16 cellular contexts compared by ENCODE assay signal in the genomic region with DNA sequence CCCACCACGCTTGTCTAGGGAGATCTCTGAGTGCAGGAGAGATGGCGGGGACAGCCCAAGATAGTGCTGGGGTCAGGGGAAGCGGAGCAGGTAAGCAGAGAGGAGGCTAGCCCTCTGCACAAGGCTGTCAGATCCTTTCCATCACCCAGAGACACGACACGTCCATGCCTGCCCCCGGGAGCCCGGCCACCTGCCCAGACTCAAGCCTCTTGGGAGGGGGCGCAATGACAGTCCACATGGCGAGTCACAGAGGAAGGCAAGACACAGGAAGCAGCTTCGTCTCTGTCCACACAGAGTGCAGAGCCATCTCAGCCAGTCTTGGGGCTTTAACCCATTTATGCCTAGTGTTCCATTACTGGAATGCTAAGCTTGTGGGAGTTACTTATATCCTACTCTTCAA.
DNase-seq lines count a peak whose midpoint lies in the region; ATAC-seq and TF ChIP-seq lines count a peak whose summit lies in the region.
"Had no signal": no experiment of that assay in that cellular context is flagged by ENCODE, and none has a peak within 500 bp of the region (broad histone marks: within the 10 kb centered on the region; RNA-seq: fewer than 3 reads in every experiment).

No MANE protein-coding gene starts in this region.

- H3K4me1 ChIP-seq in BLaER1 treated with 17β-estradiol and CSF1 and Interleukin-3, amounts not matched to agents 10 nM and 100 nM = peaks cover 72 to 100% (median 97%) of the 10 kb centered on the region in 10 experiments
- H3K4me1 ChIP-seq: colonic mucosa, prostate gland, suprapubic skin had no signal

- H4K20me1 ChIP-seq in BLaER1 treated with 17β-estradiol and CSF1 and Interleukin-3, amounts not matched to agents 10 nM and 100 nM = peaks cover 0 to 100% (median 0%) of the 10 kb centered on the region in 11 experiments; a peak in 6 of 22 replicates

- no peak for DNase-seq in GM13977 (ENCODE audit: low spot score)
- DNase-seq in activated naive CD8-positive, alpha-beta T cell treated with anti-CD3 and anti-CD28 coated beads for 36 hours = no peak
- no peak for DNase-seq in naive B cell
- DNase-seq in dedifferentiated amniotic fluid mesenchymal stem cell (ENCODE audit: extremely low spot score) = no peak
- no peak for DNase-seq in SIG-M5 treated with dmso at 0.1 percent for 504 hours (lab: John Stamatoyannopoulos, UW; ENCODE audit: unreplicated experiment)
- DNase-seq: amniotic stem cell, C1 segment of cervical spinal cord, colonic mucosa, EL, hippocampal formation, NCI-H2029 had no signal

- peaks cover 0 to 56% (median 3%) of the 10 kb centered on the region in 11 experiments; a peak in 11 of 22 replicates for H3K36me3 ChIP-seq in BLaER1 treated with 17β-estradiol and CSF1 and Interleukin-3, amounts not matched to agents 10 nM and 100 nM
- H3K36me3 ChIP-seq: colonic mucosa, prostate gland had no signal

- H3K4me3 ChIP-seq in BLaER1 treated with 17β-estradiol and CSF1 and Interleukin-3, amounts not matched to agents 10 nM and 100 nM = no peak overlapping the region
- H3K4me3 ChIP-seq: colonic mucosa, GM12878, prostate gland, suprapubic skin had no signal

- peaks cover 54% of the 10 kb centered on the region for H3K4me1 Mint-ChIP-seq in activated naive CD8-positive, alpha-beta T cell treated with anti-CD3 and anti-CD28 coated beads for 36 hours
- H3K4me1 Mint-ChIP-seq in naive B cell = peaks cover 59 to 71% (median 70%) of the 10 kb centered on the region in 3 donors

- H3K36me3 Mint-ChIP-seq in activated naive CD8-positive, alpha-beta T cell treated with anti-CD3 and anti-CD28 coated beads for 36 hours = peaks cover 46% of the 10 kb centered on the region
- peaks cover 0 to 9% of the 10 kb centered on the region in 2 donors for H3K36me3 Mint-ChIP-seq in naive B cell

- no peak overlapping the region for H3K4me3 Mint-ChIP-seq in activated naive CD8-positive, alpha-beta T cell treated with anti-CD3 and anti-CD28 coated beads for 36 hours
- peak overlapping the region in 4 of 8 donors; percentile 4 to 59 (median 16) for H3K4me3 Mint-ChIP-seq in naive B cell

- H3K27ac Mint-ChIP-seq in activated naive CD8-positive, alpha-beta T cell treated with anti-CD3 and anti-CD28 coated beads for 36 hours = peak overlapping the region; percentile 26
- peak overlapping the region in 4 of 6 donors; percentile 26 to 90 (median 78) for H3K27ac Mint-ChIP-seq in naive B cell

- no peaks in the 10 kb centered on the region for H3K27me3 ChIP-seq in BLaER1 treated with 17β-estradiol and CSF1 and Interleukin-3, amounts not matched to agents 10 nM and 100 nM
- H3K27me3 ChIP-seq: colonic mucosa had no signal

- peak overlapping the region in 9 of 11 experiments; percentile 44 to 93 (median 88); a peak in 16 of 22 replicates for H3K27ac ChIP-seq in BLaER1 treated with 17β-estradiol and CSF1 and Interleukin-3, amounts not matched to agents 10 nM and 100 nM
- H3K27ac ChIP-seq: colonic mucosa, prostate gland, suprapubic skin had no signal

- H3K27me3 Mint-ChIP-seq in activated naive CD8-positive, alpha-beta T cell treated with anti-CD3 and anti-CD28 coated beads for 36 hours = no peaks in the 10 kb centered on the region
- H3K27me3 Mint-ChIP-seq in naive B cell = no peaks in the 10 kb centered on the region

- in situ Hi-C loops in GM13977 (cut with MboI; ENCODE audit: low pct_unique_long_range_greater_than_20kb, low sequenced_read_pairs, unreplicated experiment) = no loop called here

- TF ChIP-seq CTCF in GM13977 (IDR thresholded peaks at IDR 0.05; ENCODE audit: extremely low read depth, insufficient read depth, missing control alignments) = peak; percentile 1

- peak overlapping the region; percentile 72 to 88 (median 76) for H3K4me2 ChIP-seq in BLaER1 treated with 17β-estradiol and CSF1 and Interleukin-3, amounts not matched to agents 10 nM and 100 nM

- peak overlapping the region in 1 of 11 experiments; percentile 6; a peak in 2 of 22 replicates for H3K9ac ChIP-seq in BLaER1 treated with 17β-estradiol and CSF1 and Interleukin-3, amounts not matched to agents 10 nM and 100 nM

- peaks cover 2% of the 10 kb centered on the region for H3K9me3 Mint-ChIP-seq in activated naive CD8-positive, alpha-beta T cell treated with anti-CD3 and anti-CD28 coated beads for 36 hours
- H3K9me3 Mint-ChIP-seq in naive B cell = no peaks in the 10 kb centered on the region

- peaks cover 0 to 13% (median 3%) of the 10 kb centered on the region in 11 experiments; a peak in 5 of 22 replicates for H3K9me3 ChIP-seq in BLaER1 treated with 17β-estradiol and CSF1 and Interleukin-3, amounts not matched to agents 10 nM and 100 nM (replicated peaks in 1 of 11)
- H3K9me3 ChIP-seq: colonic mucosa, prostate gland, suprapubic skin had no signal

- ATAC-seq in naive B cell (ENCODE audit: low read depth in 2 of 2) (no peak), HG02588 (IDR thresholded peaks at IDR 0.05; ENCODE audit: unreplicated experiment) (no peak)
- ATAC-seq: GM12878 had no signal
